Comparison of ENCODE assay signal across 34 cellular contexts in the genomic region with DNA sequence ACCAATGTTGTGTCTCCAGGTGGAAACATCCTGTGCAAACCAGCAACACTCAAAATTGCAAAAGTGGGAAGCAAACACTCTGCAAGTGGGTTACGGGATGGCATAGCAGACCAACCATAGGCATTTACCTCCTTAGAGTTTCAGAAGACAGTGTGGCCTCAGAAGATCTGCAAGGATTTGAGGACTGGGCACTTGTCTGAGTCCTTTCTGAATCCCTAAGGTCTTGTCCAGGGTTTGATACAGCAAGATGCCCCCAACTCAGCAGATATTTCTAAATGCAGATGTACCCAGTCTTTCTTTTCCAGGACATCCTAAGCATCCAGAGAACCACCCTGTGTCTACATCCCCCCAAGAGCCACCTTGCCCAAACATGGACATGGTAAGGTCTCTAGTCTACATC. TPM values are rescaled to one million over a fixed set of nuclear protein-coding genes. Genes with fewer than 3 reads are reported as not detected.
"Had no signal": no experiment of that assay in that cellular context is flagged by ENCODE, and none has a peak within 500 bp of the region (broad histone marks: within the 10 kb centered on the region; RNA-seq: fewer than 3 reads in every experiment).

No MANE protein-coding gene starts in this region.

- H3K27ac ChIP-seq: ascending aorta, cardiac muscle cell, Peyer's patch, RWPE1, VCaP had no signal

- DNase-seq: activated B cell treated with CpG ODN at 0.5 μM for 24 hours; activated CD4-positive, alpha-beta memory T cell treated with anti-CD3 and anti-CD28 coated beads, Interleukin-2, amount 10 ng/mL, durations not matched to agents 7 days and 5 days; activated CD4-positive, alpha-beta T cell treated with anti-CD3 and anti-CD28 coated beads for 48 hours; activated CD4-positive, CD25-positive, alpha-beta regulatory T cell treated with anti-CD3 and anti-CD28 coated beads, Interleukin-2, amount 50 U/mL, for 72 hours; activated gamma-delta T cell; activated naive CD4-positive, alpha-beta T cell treated with Interleukin-2 at 50 U/mL for 16 hours; activated naive CD8-positive, alpha-beta T cell treated with anti-CD3 and anti-CD28 coated beads, Interleukin-2, amount 10 ng/mL, durations not matched to agents 7 days and 5 days; activated T-cell treated with anti-CD3 and anti-CD28 coated beads, Interleukin-2, amount 50 U/mL, for 48 hours; amygdala; Kasumi-1; KG1; MM.1S; MV-4-11; NCI-H1092; NCI-H1436 treated with DMSO at 0.1 percent for 48 hours; NCI-H1694 treated with DMSO at 0.1 percent for 48 hours; NCI-H2029; NCI-H345; NCI-H524 treated with DMSO at 0.1 percent for 48 hours; NK-92 treated with Interleukin-12 subunit alpha and Interleukin-12 subunit beta, amount 100 ng/mL, for 24 hours; PC-3; SIG-M5; SW 1271; T-helper 1 cell; T-helper 2 cell; T-helper 9 cell had no signal

- H3K4me1 ChIP-seq: Peyer's patch had no signal

- H3K36me3 ChIP-seq: ascending aorta, cardiac muscle cell, Peyer's patch had no signal

- H3K4me3 ChIP-seq: ascending aorta, cardiac muscle cell, Peyer's patch had no signal

- ATAC-seq: activated CD8-positive, alpha-beta memory T cell treated with anti-CD3 and anti-CD28 coated beads, Interleukin-2, amount 10 ng/mL, durations not matched to agents 7 days and 5 days; PC-3; Right ventricle myocardium inferior; SK-N-SH treated with all-trans-retinoic acid at 6 μM for 48 hours had no signal

- H3K9me3 ChIP-seq: ascending aorta, Peyer's patch had no signal

- H3K27me3 ChIP-seq: ascending aorta, cardiac muscle cell, Peyer's patch had no signal

RNA-seq across cellular contexts. Expression of a gene that starts 51.7 kb away (rescaled TPM):
- total RNA-seq: activated CD4-positive, alpha-beta memory T cell treated with anti-CD3 and anti-CD28 coated beads, Interleukin-2, amount 10 ng/mL, durations not matched to agents 7 days and 5 days; activated CD8-positive, alpha-beta memory T cell treated with anti-CD3 and anti-CD28 coated beads, Interleukin-2, amount 10 ng/mL, durations not matched to agents 7 days and 5 days; activated naive CD8-positive, alpha-beta T cell treated with anti-CD3 and anti-CD28 coated beads, Interleukin-2, amount 10 ng/mL, durations not matched to agents 7 days and 5 days had no signal
